In the genomic region with DNA sequence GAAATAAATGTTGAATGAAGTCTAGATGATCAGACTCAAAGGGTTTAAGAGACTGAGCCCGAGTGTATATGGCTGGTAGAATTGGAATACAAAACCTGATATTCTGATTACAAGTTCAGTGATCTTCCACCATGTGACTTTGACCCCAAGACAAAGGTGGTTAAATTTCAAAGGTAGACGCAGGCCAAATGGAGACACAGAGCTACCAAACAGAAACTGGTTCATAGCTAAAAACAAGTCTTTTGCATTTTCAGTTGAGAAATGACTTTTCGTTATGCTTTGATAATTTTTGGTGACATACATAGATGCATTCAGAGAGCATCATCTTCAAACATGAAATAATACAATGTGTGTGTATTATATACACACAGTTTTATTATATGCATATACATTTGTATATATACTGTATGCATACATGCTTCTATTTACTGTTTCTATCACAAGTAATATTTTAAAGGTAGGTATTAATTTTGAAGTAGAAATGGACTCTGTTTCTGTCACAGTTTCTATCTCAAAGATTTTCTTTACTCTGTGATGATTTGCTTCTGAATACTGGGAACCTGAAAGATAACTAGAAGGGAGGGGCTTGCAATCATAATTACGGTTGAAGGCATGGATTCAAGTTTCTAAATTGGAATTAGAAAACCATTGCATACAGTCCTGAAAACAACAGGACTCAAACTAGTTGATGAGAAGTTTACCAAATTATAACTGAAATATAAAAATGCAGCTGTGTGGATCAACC, we compare ENCODE assay signal across 18 cellular contexts.
DNase-seq lines count a peak whose midpoint lies in the region; ATAC-seq, FAIRE-seq and TF ChIP-seq lines count a peak whose summit lies in the region.
"Had no signal": no experiment of that assay in that cellular context is flagged by ENCODE, and none has a peak within 500 bp of the region (broad histone marks: within the 10 kb centered on the region; RNA-seq: fewer than 3 reads in every experiment).

No MANE protein-coding gene starts in this region.

- H3K27me3 Mint-ChIP-seq in GM23338 (ENCODE audit: insufficient read depth, low read depth, poor library complexity): no peaks in the 10 kb centered on the region

- H3K9me3 Mint-ChIP-seq in GM23338: no peaks in the 10 kb centered on the region
- H3K9me3 Mint-ChIP-seq: nephron progenitor cell had no signal

- TF ChIP-seq CTCF in GM10266 (IDR thresholded peaks at IDR 0.05; ENCODE audit: control insufficient read depth, insufficient read depth, low read depth, missing control alignments) (no peak), GM23338 (conservative IDR thresholded peaks at IDR 0.05; ENCODE audit: low read depth in 2 of 2) (no peak), pancreas (IDR thresholded peaks at IDR 0.05) (no peak)

- H2AFZ ChIP-seq in GM23338: peak overlapping the region; percentile 5; the same call in 1 of the 2 replicates

- H3K27ac ChIP-seq in GM23338 (ENCODE audit: low read depth) (no peak overlapping the region), pancreas (no peak overlapping the region)
- H3K27ac ChIP-seq: coronary artery, skin epidermis had no signal

- peaks cover 9% of the 10 kb centered on the region for H3K4me1 Mint-ChIP-seq in GM23338

- H3K4me1 ChIP-seq in GM23338 (ENCODE audit: insufficient read depth): no peaks in the 10 kb centered on the region
- no peaks in the 10 kb centered on the region for H3K4me1 ChIP-seq in pancreas

- no peaks in the 10 kb centered on the region for H3K79me2 ChIP-seq in GM23338 (replicated peaks; ENCODE audit: insufficient read depth)

- H3K4me3 Mint-ChIP-seq in GM23338: no peak overlapping the region
- H3K4me3 Mint-ChIP-seq: nephron progenitor cell had no signal

- no peaks in the 10 kb centered on the region for H3F3A ChIP-seq in GM23338 (replicated peaks; ENCODE audit: low read depth)

- H3K36me3 ChIP-seq in GM23338 (ENCODE audit: insufficient read depth): no peaks in the 10 kb centered on the region
- no peaks in the 10 kb centered on the region for H3K36me3 ChIP-seq in pancreas

- 65 to 75% methylated on average over 4 of the region's 4 CpGs for WGBS in pancreas, 2 donors

- H3K36me3 Mint-ChIP-seq in GM23338 (ENCODE audit: low read depth): no peaks in the 10 kb centered on the region

- FAIRE-seq in pancreas (lab: Jason Lieb, UNC): no peak
- FAIRE-seq: A204.1 had no signal

- H3K9me3 ChIP-seq in pancreas: no peaks in the 10 kb centered on the region

- H3K27me3 ChIP-seq in GM23338 (ENCODE audit: insufficient read depth) (no peaks in the 10 kb centered on the region), pancreas (no peaks in the 10 kb centered on the region)

- ATAC-seq in GM23338 (no peak), HG03139 (IDR thresholded peaks at IDR 0.05; ENCODE audit: unreplicated experiment) (peak; percentile 81), pancreas (no peak)

- H3K4me2 ChIP-seq in GM23338: no peak overlapping the region

- H3K9me2 ChIP-seq in GM23338 (ENCODE audit: insufficient read depth): no peaks in the 10 kb centered on the region

- H4K20me1 ChIP-seq in GM23338 (replicated peaks; ENCODE audit: insufficient read depth): no peaks in the 10 kb centered on the region

- DNase-seq in GM10266 (ENCODE audit: extremely low spot score) (peak; percentile 36), GM19240 (ENCODE audit: insufficient read length, low spot score) (peak; percentile 19), GM23338 (ENCODE audit: low spot score) (no peak), pancreas (no peak), LoVo (ENCODE audit: low spot score) (no peak), cerebellum (ENCODE audit: low spot score) (no peak), NCI-H2081 treated with DMSO at 0.1 percent for 48 hours (lab: John Stamatoyannopoulos, UW) (no peak)
- DNase-seq: activated CD8-positive, alpha-beta memory T cell treated with anti-CD3 and anti-CD28 coated beads for 24 hours; GOT3; IMR-90; NCI-H2029 treated with DMSO at 0.1 percent for 48 hours; nephron progenitor cell; stimulated activated CD8-positive, alpha-beta memory T cell treated with anti-CD3 and anti-CD28 coated beads, Interleukin-4, amount 100 ng/mL, for 48 hours; T-helper 2 cell had no signal

- intact Hi-C loops in pancreas (cut with DNase I): no loop called here

- no peak overlapping the region for H3K4me3 ChIP-seq in GM23338
- H3K4me3 ChIP-seq in pancreas: no peak overlapping the region
- H3K4me3 ChIP-seq: coronary artery, skin epidermis had no signal

- no peak overlapping the region for H3K27ac Mint-ChIP-seq in GM23338
- H3K27ac Mint-ChIP-seq: nephron progenitor cell had no signal

TF ChIP-seq in GM23338, 12 proteins besides CTCF, POLR2A, EP300 and RAD21:
- no peak for TF ChIP-seq EZH2phosphoT487 (IDR thresholded peaks at IDR 0.05; ENCODE audit: unreplicated experiment)
- TF ChIP-seq STAT1 (IDR thresholded peaks at IDR 0.05; ENCODE audit: unreplicated experiment): no peak
- TF ChIP-seq, protein P1, sequence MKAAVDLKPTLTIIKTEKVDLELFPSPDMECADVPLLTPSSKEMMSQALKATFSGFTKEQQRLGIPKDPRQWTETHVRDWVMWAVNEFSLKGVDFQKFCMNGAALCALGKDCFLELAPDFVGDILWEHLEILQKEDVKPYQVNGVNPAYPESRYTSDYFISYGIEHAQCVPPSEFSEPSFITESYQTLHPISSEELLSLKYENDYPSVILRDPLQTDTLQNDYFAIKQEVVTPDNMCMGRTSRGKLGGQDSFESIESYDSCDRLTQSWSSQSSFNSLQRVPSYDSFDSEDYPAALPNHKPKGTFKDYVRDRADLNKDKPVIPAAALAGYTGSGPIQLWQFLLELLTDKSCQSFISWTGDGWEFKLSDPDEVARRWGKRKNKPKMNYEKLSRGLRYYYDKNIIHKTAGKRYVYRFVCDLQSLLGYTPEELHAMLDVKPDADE (IDR thresholded peaks at IDR 0.05): no peak
- no peak for TF ChIP-seq ZNF462 (CRISPR knock-in tag; IDR thresholded peaks at IDR 0.05)

Comparison
In these comparisons a context has a peak if more than half of its experiments do, and no peak if none do; other contexts are left out.
1. DNase-seq: peak in GM10266 (single experiment) and GM19240 (single experiment); none in GM23338 (single experiment), pancreas (0 of 6), LoVo (single experiment), cerebellum (single experiment) and NCI-H2081 treated with DMSO at 0.1 percent for 48 hours (single experiment).